ENCODE assay signal across 13 cellular contexts in the genomic region with DNA sequence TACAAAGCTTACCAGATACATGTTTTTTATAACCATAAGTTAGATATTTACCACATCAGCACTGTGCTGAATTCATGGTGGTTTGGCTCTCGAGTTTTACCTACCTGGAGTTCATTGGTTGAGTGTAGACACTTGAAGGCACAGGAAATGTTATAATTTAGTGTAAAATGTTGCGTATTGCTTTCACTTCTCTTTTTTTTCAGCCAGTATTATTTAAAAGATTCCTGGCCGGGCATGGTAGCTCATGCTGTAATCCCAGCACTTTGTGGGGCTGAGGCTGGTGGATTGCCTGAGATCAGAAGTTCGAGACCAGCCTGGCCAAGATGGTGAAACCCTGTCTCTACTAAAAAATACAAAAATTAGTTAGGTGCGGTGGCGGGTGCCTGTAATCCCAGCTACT. TPM values are rescaled to one million over a fixed set of nuclear protein-coding genes. Genes with fewer than 3 reads are reported as not detected.
DNase-seq lines count a peak whose midpoint lies in the region; ATAC-seq and TF ChIP-seq lines count a peak whose summit lies in the region.
"Had no signal": no experiment of that assay in that cellular context is flagged by ENCODE, and none has a peak within 500 bp of the region (broad histone marks: within the 10 kb centered on the region; RNA-seq: fewer than 3 reads in every experiment).

No MANE protein-coding gene starts in this region.

- no peaks in the 10 kb centered on the region for H3K4me1 ChIP-seq in GM23338 (ENCODE audit: insufficient read depth)

- H3K27me3 Mint-ChIP-seq in CD14-positive monocyte (ENCODE audit: low read depth in 3 of 3), result peaks cover 0 to 1% (median 0%) of the 10 kb centered on the region in 3 donors
- H3K27me3 Mint-ChIP-seq in activated B cell treated with CpG ODN at 0.5 μM for 24 hours, result no peaks in the 10 kb centered on the region
- no peaks in the 10 kb centered on the region for H3K27me3 Mint-ChIP-seq in GM23338 (ENCODE audit: insufficient read depth, low read depth, poor library complexity)
- H3K27me3 Mint-ChIP-seq: effector memory CD8-positive, alpha-beta T cell had no signal

- no peaks in the 10 kb centered on the region for H3K27me3 ChIP-seq in GM23338 (ENCODE audit: insufficient read depth)

- intact Hi-C loops in CD14-positive monocyte (cut with micrococcal nuclease), result no loop called here
- intact Hi-C loops in activated B cell treated with CpG ODN at 0.5 μM for 24 hours (cut with micrococcal nuclease), result loop anchor here (2.0 kb wide), 2 partner anchors 26 to 92 kb away; no protein-coding TSS in a partner anchor

- H3K4me2 ChIP-seq in GM23338, result no peak overlapping the region

- H3K9me2 ChIP-seq in GM23338 (ENCODE audit: insufficient read depth), result no peaks in the 10 kb centered on the region

- no peak overlapping the region for H3K27ac ChIP-seq in GM23338 (ENCODE audit: low read depth)

- no peak overlapping the region for H2AFZ ChIP-seq in GM23338

- no peaks in the 10 kb centered on the region for H3F3A ChIP-seq in GM23338 (replicated peaks; ENCODE audit: low read depth)

- H3K4me3 ChIP-seq in GM23338, result no peak overlapping the region
- H3K4me3 ChIP-seq: HAP-1 had no signal

- ATAC-seq in activated B cell treated with CpG ODN at 0.5 μM for 24 hours (ENCODE audit: low read depth), result peak; percentile 95
- ATAC-seq in GM23338, result no peak
- ATAC-seq: effector memory CD8-positive, alpha-beta T cell had no signal

- H3K79me2 ChIP-seq in GM23338 (replicated peaks; ENCODE audit: insufficient read depth), result no peaks in the 10 kb centered on the region

- TF ChIP-seq CTCF in CD14-positive monocyte (IDR thresholded peaks at IDR 0.05) (no peak), activated B cell treated with CpG ODN at 0.5 μM for 24 hours (IDR thresholded peaks at IDR 0.05) (no peak), GM23338 (conservative IDR thresholded peaks at IDR 0.05; ENCODE audit: low read depth in 2 of 2) (no peak)

- POLR2A ChIA-PET in activated B cell treated with CpG ODN at 0.5 μM for 24 hours (lab: Charles Lee), result interaction anchor here (0.6 to 1.7 kb wide), 6 partner anchors 8 to 789 kb away, joined by 3 to 17 read pairs (median 4); no protein-coding TSS in a partner anchor

- peaks cover 4% of the 10 kb centered on the region; the same call in 1 of the 2 replicates for H4K20me1 ChIP-seq in GM23338 (replicated peaks; ENCODE audit: insufficient read depth)

- in situ Hi-C loops in KBM-7 (cut with MboI; ENCODE audit: low pct_unique_long_range_greater_than_20kb, low sequenced_read_pairs), result no loop called here

- peak overlapping the region; percentile 80 to 98 (median 94) for H3K27ac Mint-ChIP-seq in CD14-positive monocyte
- H3K27ac Mint-ChIP-seq in activated B cell treated with CpG ODN at 0.5 μM for 24 hours, result peak overlapping the region; percentile 55
- no peak overlapping the region for H3K27ac Mint-ChIP-seq in GM23338
- H3K27ac Mint-ChIP-seq: activated T-helper 1 cell treated with anti-CD3 and anti-CD28 coated beads, Interleukin-12 subunit alpha, Interleukin-12 subunit beta, Interleukin-2, Interleukin-4 antibody, amounts not matched to agents 30 ng/mL and 10 ng/mL and 1 ng/mL, durations not matched to agents 14 hours and 24 hours and 36 hours had no signal

- CTCF ChIA-PET in activated B cell treated with CpG ODN at 0.5 μM for 24 hours (lab: Charles Lee), result interaction anchor here (1.4 kb wide), 1 partner anchor 27 kb away, joined by 9 read pairs; no protein-coding TSS in a partner anchor

- H3K9me3 Mint-ChIP-seq in CD14-positive monocyte (peaks cover 0 to 1% (median 0%) of the 10 kb centered on the region in 7 donors), activated B cell treated with CpG ODN at 0.5 μM for 24 hours (no peaks in the 10 kb centered on the region), GM23338 (no peaks in the 10 kb centered on the region)
- H3K9me3 Mint-ChIP-seq: activated T-helper 1 cell treated with anti-CD3 and anti-CD28 coated beads, Interleukin-12 subunit alpha, Interleukin-12 subunit beta, Interleukin-2, Interleukin-4 antibody, amounts not matched to agents 30 ng/mL and 10 ng/mL and 1 ng/mL, durations not matched to agents 14 hours and 24 hours and 36 hours; effector memory CD8-positive, alpha-beta T cell had no signal

- H3K4me1 Mint-ChIP-seq in CD14-positive monocyte (peaks cover 28% of the 10 kb centered on the region), activated B cell treated with CpG ODN at 0.5 μM for 24 hours (peaks cover 20% of the 10 kb centered on the region), GM23338 (no peaks in the 10 kb centered on the region)

- H3K4me3 Mint-ChIP-seq in CD14-positive monocyte, result no peak overlapping the region
- H3K4me3 Mint-ChIP-seq in activated B cell treated with CpG ODN at 0.5 μM for 24 hours, result peak overlapping the region; percentile 36
- H3K4me3 Mint-ChIP-seq in GM23338, result no peak overlapping the region
- H3K4me3 Mint-ChIP-seq: activated T-helper 1 cell treated with anti-CD3 and anti-CD28 coated beads, Interleukin-12 subunit alpha, Interleukin-12 subunit beta, Interleukin-2, Interleukin-4 antibody, amounts not matched to agents 30 ng/mL and 10 ng/mL and 1 ng/mL, durations not matched to agents 14 hours and 24 hours and 36 hours; effector memory CD8-positive, alpha-beta T cell had no signal

- H3K36me3 Mint-ChIP-seq in CD14-positive monocyte (peaks cover 38 to 60% of the 10 kb centered on the region in 2 donors), activated B cell treated with CpG ODN at 0.5 μM for 24 hours (ENCODE audit: low read depth) (peaks cover 66% of the 10 kb centered on the region), GM23338 (ENCODE audit: low read depth) (peaks cover 48% of the 10 kb centered on the region; the same call in 2 of the 3 replicates)

- H3K36me3 ChIP-seq in GM23338 (ENCODE audit: insufficient read depth), result peaks cover 24% of the 10 kb centered on the region; the same call in 1 of the 2 replicates

- DNase-seq in CD14-positive monocyte (ENCODE audit: low spot score) (peak; percentile 55), GM19238 (ENCODE audit: insufficient read length, low spot score) (peak; percentile 21), KBM-7 (peak; percentile 43), activated B cell treated with CpG ODN at 0.5 μM for 24 hours (no peak), T1000 (lab: John Stamatoyannopoulos, UW) (no peak), GM23338 (ENCODE audit: low spot score) (no peak), NCI-H524 treated with DMSO at 0.1 percent for 48 hours (lab: John Stamatoyannopoulos, UW) (no peak), NCI-H2227 treated with DMSO at 0.1 percent for 48 hours (lab: John Stamatoyannopoulos, UW) (no peak)
- DNase-seq: activated CD4-positive, alpha-beta T cell treated with anti-CD3 and anti-CD28 coated beads for 1 hour; effector memory CD8-positive, alpha-beta T cell; NCI-H2171 treated with DMSO at 0.1 percent for 48 hours had no signal

TF ChIP-seq in GM23338, 12 proteins besides CTCF, POLR2A, EP300 and RAD21 (continues in another document):
- TF ChIP-seq ZNF331 (CRISPR knock-in tag; IDR thresholded peaks at IDR 0.05; ENCODE audit: low read depth) (no peak), REST (IDR thresholded peaks at IDR 0.05; ENCODE audit: unreplicated experiment) (no peak), CREB1 (CRISPR knock-in tag; IDR thresholded peaks at IDR 0.05; ENCODE audit: low read depth) (no peak), EZH2phosphoT487 (IDR thresholded peaks at IDR 0.05; ENCODE audit: unreplicated experiment) (no peak), ETS1 (IDR thresholded peaks at IDR 0.05) (no peak), ZNF114 (CRISPR knock-in tag; IDR thresholded peaks at IDR 0.05) (no peak), STAT1 (IDR thresholded peaks at IDR 0.05; ENCODE audit: unreplicated experiment) (no peak), JUNB (IDR thresholded peaks at IDR 0.05; ENCODE audit: unreplicated experiment) (no peak), NANOG (IDR thresholded peaks at IDR 0.05; ENCODE audit: borderline replicate concordance) (no peak), EZH2 (IDR thresholded peaks at IDR 0.05; ENCODE audit: low read depth, unreplicated experiment) (no peak), POLR2AphosphoS5 (IDR thresholded peaks at IDR 0.05; ENCODE audit: low read depth) (no peak)

RNA-seq across cellular contexts. Expression of gene GRK2, which starts 53.0 kb away (rescaled TPM):
- polyA plus RNA-seq in CD14-positive monocyte, result 10 to 100 TPM; 34.9 to 43.0 TPM
- 159 and 175 TPM in 2 replicates for total RNA-seq in activated B cell treated with CpG ODN at 0.5 μM for 24 hours
- 62.2 and 72.5 TPM in 2 replicates for total RNA-seq in GM23338 (2014; rRNA removed; shearing (Covaris generic))
- 19.5 and 21.7 TPM in 2 replicates for polyA plus RNA-seq in GM23338 (2016; fragmentation: Nextera tagmentation; extraction: Ambion mirVana)

Comparison
In these comparisons a context has a peak if more than half of its experiments do, and no peak if none do; other contexts are left out.
1. DNase-seq: peak in CD14-positive monocyte (single experiment), GM19238 (single experiment) and KBM-7 (single experiment); none in activated B cell treated with CpG ODN at 0.5 μM for 24 hours (single experiment), T1000 (single experiment), GM23338 (single experiment), NCI-H524 treated with DMSO at 0.1 percent for 48 hours (single experiment) and NCI-H2227 treated with DMSO at 0.1 percent for 48 hours (single experiment).